In the genomic region with DNA sequence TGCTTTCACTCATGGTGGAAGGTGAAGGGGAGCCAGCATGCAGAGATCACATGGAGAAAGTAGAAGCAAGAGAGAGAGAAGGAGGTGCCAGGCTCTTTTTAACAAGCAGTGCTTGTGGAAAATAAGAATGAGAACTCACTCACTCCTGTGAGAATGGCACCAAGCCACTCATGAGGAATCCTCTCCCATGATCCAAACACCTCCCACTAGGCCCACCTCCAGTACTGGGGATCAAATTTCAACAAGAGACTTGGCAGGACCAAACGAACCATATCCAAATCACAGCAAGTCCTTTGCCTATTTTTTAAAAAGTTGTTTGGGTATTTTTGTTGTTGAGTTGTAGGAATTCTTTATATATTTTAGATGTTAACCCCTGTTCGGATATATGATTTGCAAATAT, we compare ENCODE assay signal across 27 cellular contexts.
DNase-seq lines count a peak whose midpoint lies in the region; ATAC-seq, FAIRE-seq and TF ChIP-seq lines count a peak whose summit lies in the region.
"Had no signal": no experiment of that assay in that cellular context is flagged by ENCODE, and none has a peak within 500 bp of the region (broad histone marks: within the 10 kb centered on the region; RNA-seq: fewer than 3 reads in every experiment).

No MANE protein-coding gene starts in this region.

- H3K4me2 ChIP-seq in astrocyte (ENCODE audit: low read length) = no peak overlapping the region
- H3K4me2 ChIP-seq in trophoblast cell (ENCODE audit: low read length) = no peak overlapping the region

- WGBS in gastroesophageal sphincter (ENCODE audit: low coverage in 1 of 2), 2 donors = 45% methylated on average over 2 of the region's 2 CpGs
- 30 to 44% (median 34%) methylated on average over 2 of the region's 2 CpGs for WGBS in ovary, 3 donors
- no CpG with 5 or more reads among the region's 2 CpGs for WGBS in trophoblast cell (ENCODE audit: extremely low coverage, insufficient coverage, insufficient read length)

- H2AK5ac ChIP-seq in trophoblast cell (ENCODE audit: low read length) = no peak overlapping the region

- H3K36me3 ChIP-seq in astrocyte (ENCODE audit: insufficient read depth, low read length) = no peaks in the 10 kb centered on the region
- H3K36me3 ChIP-seq in gastroesophageal sphincter = no peaks in the 10 kb centered on the region
- no peaks in the 10 kb centered on the region for H3K36me3 ChIP-seq in ovary
- H3K36me3 ChIP-seq in trophoblast cell (ENCODE audit: control insufficient read depth in 1 of 2, insufficient read depth in 2 of 2, low read length in 2 of 2) = no peaks in the 10 kb centered on the region
- H3K36me3 ChIP-seq: esophagus muscularis mucosa, neutrophil had no signal

- peak; percentile 13 for DNase-seq in GM04504 (ENCODE audit: low read depth)
- peak; percentile 33 for DNase-seq in astrocyte (ENCODE audit: low read depth)
- peak; percentile 23 to 69 (median 48) for DNase-seq in ovary
- DNase-seq in trophoblast cell = no peak
- no peak for DNase-seq in NCI-H2029 (lab: John Stamatoyannopoulos, UW)
- DNase-seq: activated CD4-positive, alpha-beta T cell treated with anti-CD3 and anti-CD28 coated beads for 36 hours; activated naive CD8-positive, alpha-beta T cell treated with anti-CD3 and anti-CD28 coated beads, Interleukin-2, amount 10 ng/mL, durations not matched to agents 7 days and 5 days; caudate nucleus; CD4-positive, alpha-beta memory T cell; DND-41; effector CD8-positive, alpha-beta T cell; H9; KBM-7; NCI-H1417; NCI-H2227 treated with DMSO at 0.1 percent for 48 hours; retina; stimulated activated naive CD4-positive, alpha-beta T cell treated with Interleukin-2 at 50 U/mL for 16 hours; SW 1271 had no signal

- H3K4ac ChIP-seq in trophoblast cell (ENCODE audit: low read depth, low read length) = no peak overlapping the region

- no peak overlapping the region for H2AFZ ChIP-seq in astrocyte (ENCODE audit: low read depth, low read length)
- no peak overlapping the region for H2AFZ ChIP-seq in trophoblast cell (ENCODE audit: insufficient read depth, low read length, poor library complexity)

- no peak overlapping the region for H3K23ac ChIP-seq in trophoblast cell (ENCODE audit: low read length)

- H4K20me1 ChIP-seq in astrocyte (ENCODE audit: insufficient read depth, low read length) = no peaks in the 10 kb centered on the region

- no peak overlapping the region for H4K12ac ChIP-seq in trophoblast cell (ENCODE audit: low read depth, low read length)

- H4K91ac ChIP-seq in trophoblast cell (ENCODE audit: low read depth, low read length) = no peak overlapping the region

- no peak overlapping the region for H3K18ac ChIP-seq in trophoblast cell (ENCODE audit: low read length)

- H3K4me1 ChIP-seq in astrocyte (ENCODE audit: insufficient read depth, low read length) = no peaks in the 10 kb centered on the region
- H3K4me1 ChIP-seq in gastroesophageal sphincter = peaks cover 0 to 6% (median 0%) of the 10 kb centered on the region in 3 donors
- peaks cover 1% of the 10 kb centered on the region for H3K4me1 ChIP-seq in ovary (ENCODE audit: insufficient read depth)
- H3K4me1 ChIP-seq in trophoblast cell (ENCODE audit: control insufficient read depth in 1 of 2, insufficient read depth in 2 of 2, low read length in 2 of 2) = no peaks in the 10 kb centered on the region

- H3K4me1 Mint-ChIP-seq in astrocyte (ENCODE audit: low read depth, unreplicated experiment) = no peaks in the 10 kb centered on the region
- H3K4me1 Mint-ChIP-seq: activated CD4-positive, alpha-beta T cell treated with anti-CD3 and anti-CD28 coated beads for 36 hours; activated naive CD8-positive, alpha-beta T cell treated with anti-CD3 and anti-CD28 coated beads, Interleukin-2, amount 10 ng/mL, durations not matched to agents 7 days and 5 days; CD4-positive, alpha-beta memory T cell had no signal

- TF ChIP-seq EP300 in gastroesophageal sphincter (IDR thresholded peaks at IDR 0.05) (no peak), ovary (IDR thresholded peaks at IDR 0.05) (no peak)

- no peak overlapping the region for H3K4me3 ChIP-seq in astrocyte (ENCODE audit: insufficient read depth, low read depth, low read length)
- no peak overlapping the region for H3K4me3 ChIP-seq in gastroesophageal sphincter
- H3K4me3 ChIP-seq in ovary = no peak overlapping the region
- H3K4me3 ChIP-seq in trophoblast cell (ENCODE audit: low read depth, low read length) = no peak overlapping the region
- H3K4me3 ChIP-seq: esophagus muscularis mucosa, mucosa of descending colon had no signal

- H3K27me3 Mint-ChIP-seq in astrocyte (ENCODE audit: low read depth, unreplicated experiment) = no peaks in the 10 kb centered on the region
- H3K27me3 Mint-ChIP-seq: activated CD4-positive, alpha-beta T cell treated with anti-CD3 and anti-CD28 coated beads for 36 hours; CD4-positive, alpha-beta memory T cell had no signal

- ATAC-seq in gastroesophageal sphincter = peak; percentile 63
- no peak for ATAC-seq in GM21447 (IDR thresholded peaks at IDR 0.05; ENCODE audit: unreplicated experiment)
- ATAC-seq in HG03025 (IDR thresholded peaks at IDR 0.05; ENCODE audit: low FRiP score, unreplicated experiment) = no peak
- ATAC-seq: activated CD4-positive, alpha-beta T cell treated with anti-CD3 and anti-CD28 coated beads for 36 hours; mucosa of descending colon had no signal

- no peak overlapping the region for H4K8ac ChIP-seq in trophoblast cell (ENCODE audit: low read depth, low read length)

- no peak overlapping the region for H3K9ac ChIP-seq in astrocyte (ENCODE audit: low read length)
- H3K9ac ChIP-seq in trophoblast cell (ENCODE audit: low read length) = no peak overlapping the region

- no peaks in the 10 kb centered on the region for H3K9me3 ChIP-seq in astrocyte (ENCODE audit: insufficient read depth, low read depth, low read length)
- peaks cover 0 to 5% (median 0%) of the 10 kb centered on the region in 3 donors for H3K9me3 ChIP-seq in gastroesophageal sphincter
- H3K9me3 ChIP-seq in ovary = no peaks in the 10 kb centered on the region
- no peaks in the 10 kb centered on the region for H3K9me3 ChIP-seq in trophoblast cell (ENCODE audit: insufficient read depth, low read depth, low read length)
- H3K9me3 ChIP-seq: mucosa of descending colon, neutrophil had no signal

- TF ChIP-seq CTCF in astrocyte (IDR thresholded peaks at IDR 0.05; ENCODE audit: insufficient read depth, low read depth, low read length) = no peak
- no peak for TF ChIP-seq CTCF in gastroesophageal sphincter (IDR thresholded peaks at IDR 0.05)
- no peak for TF ChIP-seq CTCF in ovary (IDR thresholded peaks at IDR 0.05)

- H2BK5ac ChIP-seq in trophoblast cell (ENCODE audit: low read depth, low read length, poor library complexity) = no peak overlapping the region

- no peak for FAIRE-seq in astrocyte (lab: Jason Lieb, UNC)
- FAIRE-seq: GM18507, urothelium cell line had no signal

- no peaks in the 10 kb centered on the region for H3K36me3 Mint-ChIP-seq in astrocyte (ENCODE audit: low read depth, unreplicated experiment)

- no peaks in the 10 kb centered on the region for H3K79me1 ChIP-seq in trophoblast cell (ENCODE audit: low read length)

- H3K14ac ChIP-seq in trophoblast cell (ENCODE audit: low read length) = no peak overlapping the region

- H3K79me2 ChIP-seq in astrocyte (ENCODE audit: insufficient read depth, low read length) (no peaks in the 10 kb centered on the region), trophoblast cell (ENCODE audit: control insufficient read depth, insufficient read depth, low read length, poor library complexity) (no peaks in the 10 kb centered on the region)

- no peak overlapping the region for H3K27ac Mint-ChIP-seq in astrocyte (ENCODE audit: unreplicated experiment)
- H3K27ac Mint-ChIP-seq: activated CD4-positive, alpha-beta T cell treated with anti-CD3 and anti-CD28 coated beads for 36 hours; activated naive CD8-positive, alpha-beta T cell treated with anti-CD3 and anti-CD28 coated beads, Interleukin-2, amount 10 ng/mL, durations not matched to agents 7 days and 5 days; CD4-positive, alpha-beta memory T cell; H9 had no signal

- H3K27ac ChIP-seq in astrocyte (ENCODE audit: low read depth, low read length) (no peak overlapping the region), gastroesophageal sphincter (no peak overlapping the region), ovary (no peak overlapping the region), trophoblast cell (ENCODE audit: low read depth, low read length) (no peak overlapping the region)
- H3K27ac ChIP-seq: esophagus muscularis mucosa, neutrophil, RWPE1 had no signal

- no peak overlapping the region for H2BK12ac ChIP-seq in trophoblast cell (ENCODE audit: low read length)

- no peak overlapping the region for H3K4me3 Mint-ChIP-seq in astrocyte (ENCODE audit: unreplicated experiment)
- H3K4me3 Mint-ChIP-seq: activated CD4-positive, alpha-beta T cell treated with anti-CD3 and anti-CD28 coated beads for 36 hours; activated naive CD8-positive, alpha-beta T cell treated with anti-CD3 and anti-CD28 coated beads, Interleukin-2, amount 10 ng/mL, durations not matched to agents 7 days and 5 days; CD4-positive, alpha-beta memory T cell; H9 had no signal

- TF ChIP-seq POLR2A in gastroesophageal sphincter (IDR thresholded peaks at IDR 0.05) (no peak), ovary (IDR thresholded peaks at IDR 0.05) (no peak)

- H3K9me3 Mint-ChIP-seq in astrocyte (ENCODE audit: unreplicated experiment) = peaks cover 1% of the 10 kb centered on the region

- intact Hi-C loops in ovary (cut with DNase I) = no loop called here

- H3K27me3 ChIP-seq in astrocyte (ENCODE audit: insufficient read depth, low read length) (no peaks in the 10 kb centered on the region), gastroesophageal sphincter (no peaks in the 10 kb centered on the region), ovary (no peaks in the 10 kb centered on the region), trophoblast cell (ENCODE audit: insufficient read depth, low read length) (no peaks in the 10 kb centered on the region)
- H3K27me3 ChIP-seq: esophagus muscularis mucosa, neutrophil had no signal

- no peak overlapping the region for H2BK120ac ChIP-seq in trophoblast cell (ENCODE audit: insufficient read depth, low read length, poor library complexity)

Comparison
In these comparisons a context has a peak if more than half of its experiments do, and no peak if none do; other contexts are left out.
1. DNase-seq: peak in GM04504 (single experiment), astrocyte (single experiment) and ovary (5 of 5); none in trophoblast cell (0 of 2) and NCI-H2029 (single experiment).